ENCODE assay signal across 22 cellular contexts in genomic region chr14:89500303-89500702, GRCh38.
"Had no signal": no experiment of that assay in that cellular context is flagged by ENCODE, and none has a peak within 500 bp of the region (broad histone marks: within the 10 kb centered on the region; RNA-seq: fewer than 3 reads in every experiment).

No MANE protein-coding gene starts in this region.

- H3K9me3 Mint-ChIP-seq: naive thymus-derived CD4-positive, alpha-beta T cell had no signal

- DNase-seq: cortex of kidney; effector CD4-positive, alpha-beta T cell; foreskin fibroblast; gastrocnemius medialis; head of caudate nucleus; mesendoderm; midbrain; naive thymus-derived CD4-positive, alpha-beta T cell; nephron progenitor cell; occipital lobe; ovary; psoas muscle; right cardiac atrium; spleen; stimulated activated naive CD4-positive, alpha-beta T cell treated with Interleukin-2 at 50 U/mL for 16 hours; stomach; thyroid gland; trophoblast cell had no signal

- H3K4me3 ChIP-seq: gastrocnemius medialis, ovary, psoas muscle, skin epidermis, spleen, stomach, thyroid gland, vagina had no signal

- ATAC-seq: esophagus mucosa; gastrocnemius medialis; naive thymus-derived CD4-positive, alpha-beta T cell; psoas muscle; right cardiac atrium had no signal

- H3K4me3 Mint-ChIP-seq: naive thymus-derived CD4-positive, alpha-beta T cell; nephron progenitor cell had no signal

- H3K27me3 Mint-ChIP-seq: naive thymus-derived CD4-positive, alpha-beta T cell had no signal

- H3K4me1 ChIP-seq: psoas muscle, thyroid gland, vagina had no signal

- H3K27ac ChIP-seq: epithelial cell of prostate, gastrocnemius medialis, ovary, psoas muscle, skin epidermis, spleen, stomach, thyroid gland, vagina had no signal

- H3K9me3 ChIP-seq: gastrocnemius medialis, ovary, psoas muscle, spleen, stomach, thyroid gland, vagina had no signal

- H3K36me3 ChIP-seq: gastrocnemius medialis, ovary, thyroid gland, vagina had no signal

- H3K27me3 ChIP-seq: gastrocnemius medialis, ovary, spleen, stomach, thyroid gland, vagina had no signal

- H3K27ac Mint-ChIP-seq: nephron progenitor cell had no signal
